In genomic region chr16:82364690-82365089, GRCh38 we compare ENCODE assay signal across 27 cellular contexts.
"Had no signal": no experiment of that assay in that cellular context is flagged by ENCODE, and none has a peak within 500 bp of the region (broad histone marks: within the 10 kb centered on the region; RNA-seq: fewer than 3 reads in every experiment).

No MANE protein-coding gene starts in this region.

- H2AFZ ChIP-seq: neural progenitor cell, parathyroid adenoma had no signal

- H3K4me1 ChIP-seq: neural progenitor cell, parathyroid adenoma, psoas muscle, spleen, suprapubic skin, testis, tibial nerve, upper lobe of left lung, vagina had no signal

- H3K9ac ChIP-seq: neural progenitor cell, parathyroid adenoma had no signal

- H3K27ac ChIP-seq: neural progenitor cell, ovary, parathyroid adenoma, psoas muscle, skin epidermis, spleen, suprapubic skin, testis, tibial nerve, upper lobe of left lung, vagina had no signal

- DNase-seq: natural killer cell; occipital lobe; ovary; psoas muscle; right cardiac atrium; spleen; stimulated activated CD4-positive, alpha-beta T cell treated with anti-CD3 and anti-CD28 coated beads, Interleukin-12 subunit alpha, Interleukin-12 subunit beta, amount 100 ng/mL, for 4 hours; stimulated activated CD4-positive, alpha-beta T cell treated with anti-CD3 and anti-CD28 coated beads, Interleukin-1b, Interleukin-23, amount 100 ng/mL, for 48 hours; stimulated activated CD4-positive, alpha-beta T cell treated with anti-CD3 and anti-CD28 coated beads, Interleukin-4, amount 100 ng/mL, for 1 hour; stimulated activated CD4-positive, alpha-beta T cell treated with anti-CD3 and anti-CD28 coated beads, Interleukin-4, amount 100 ng/mL, for 4 hours; stimulated activated CD8-positive, alpha-beta memory T cell treated with anti-CD3 and anti-CD28 coated beads, Interleukin-4, amount 100 ng/mL, for 48 hours; stimulated activated naive CD4-positive, alpha-beta T cell; stimulated activated naive CD8-positive, alpha-beta T cell treated with anti-CD3 and anti-CD28 coated beads, Interleukin-15, amount 100 ng/mL, for 72 hours; stimulated activated naive CD8-positive, alpha-beta T cell treated with anti-CD3 and anti-CD28 coated beads, Interleukin-15, Interleukin-2, amounts not matched to agents 100 U/mL and 50 U/mL, for 24 hours; substantia nigra; testis; trophoblast cell; upper lobe of left lung had no signal

- H3K79me2 ChIP-seq: parathyroid adenoma had no signal

- H3K4me3 ChIP-seq: neural progenitor cell, ovary, psoas muscle, skin epidermis, smooth muscle cell, spleen, suprapubic skin, testis, tibial nerve, upper lobe of left lung, vagina had no signal

- ATAC-seq: natural killer cell; psoas muscle; right cardiac atrium; sciatic nerve; stimulated activated memory B cell treated with anti-CD40 and anti-IgM and Interleukin-4, amounts not matched to agents 10 μg/mL and 1 μg/mL and 100 μg/mL, for 72 hours; stimulated activated naive CD8-positive, alpha-beta T cell treated with anti-CD3 and anti-CD28 coated beads, Interleukin-15, amount 100 ng/mL, for 72 hours; stimulated activated naive CD8-positive, alpha-beta T cell treated with anti-CD3 and anti-CD28 coated beads, Interleukin-15, Interleukin-2, amounts not matched to agents 100 U/mL and 50 U/mL, for 24 hours had no signal

- H3K27me3 ChIP-seq: neural progenitor cell, ovary, testis, tibial nerve, upper lobe of left lung, vagina had no signal

- H3K36me3 ChIP-seq: neural progenitor cell, ovary, spleen, suprapubic skin, tibial nerve, upper lobe of left lung, vagina had no signal

- H3K4me2 ChIP-seq: neural progenitor cell, smooth muscle cell had no signal

- H3K9me3 ChIP-seq: ovary, psoas muscle, spleen, suprapubic skin, testis, tibial nerve, upper lobe of left lung, vagina had no signal
